Comparison of ENCODE assay signal across 8 cellular contexts in the genomic region with DNA sequence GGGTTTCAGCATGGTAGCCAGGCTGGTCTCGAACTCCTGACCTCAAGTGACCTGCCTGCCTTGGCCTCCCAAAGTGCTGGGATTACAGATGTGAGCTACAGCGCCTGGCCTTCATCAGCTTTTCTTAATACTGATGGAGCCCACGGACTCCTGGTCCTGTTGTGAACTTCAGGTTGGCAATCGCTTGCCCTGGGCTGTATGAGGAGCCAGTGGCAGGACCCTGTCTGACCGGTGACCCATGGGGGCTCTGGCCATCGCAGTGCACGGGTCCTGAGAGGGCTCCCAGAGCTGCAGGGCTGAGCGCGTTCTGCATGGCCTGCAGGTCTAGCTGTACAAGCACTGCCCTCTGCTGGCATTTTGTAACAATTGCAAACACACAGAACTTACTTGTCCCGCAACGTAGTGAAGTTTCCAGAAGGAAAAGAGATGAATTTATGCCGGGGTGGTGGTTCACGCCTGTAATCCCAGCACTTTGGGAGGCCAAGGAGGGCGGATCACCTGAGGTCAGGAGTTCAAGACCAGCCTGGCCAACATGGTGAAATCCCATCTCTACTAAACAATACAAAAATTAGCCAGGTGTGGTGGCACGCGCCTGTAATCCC. TPM values are rescaled to one million over a fixed set of nuclear protein-coding genes. Genes with fewer than 3 reads are reported as not detected.
DNase-seq lines count a peak whose midpoint lies in the region; ATAC-seq, FAIRE-seq and TF ChIP-seq lines count a peak whose summit lies in the region.
"Not testable (repeated sequence)": the region's sequence is repeated elsewhere in the genome, so short reads cannot be mapped to it uniquely, and the experiment has no call there.

No MANE protein-coding gene starts in this region.

- not testable (repeated sequence) for H3K27me3 ChIP-seq in gastrocnemius medialis

- not testable (repeated sequence) for H3K27ac ChIP-seq in C4-2B; caudate nucleus (ENCODE audit: low read depth, low read length); gastrocnemius medialis

- H3K4me1 ChIP-seq in gastrocnemius medialis, result not testable (repeated sequence)

- not testable (repeated sequence) for TF ChIP-seq POLR2A in gastrocnemius medialis (IDR thresholded peaks at IDR 0.05)

- TF ChIP-seq CTCF in C4-2B (conservative IDR thresholded peaks at IDR 0.05), result peak; percentile 82
- TF ChIP-seq CTCF in WI38 (IDR thresholded peaks at IDR 0.05; ENCODE audit: low read depth, low read length), result peak; percentile 59
- TF ChIP-seq CTCF in gastrocnemius medialis (IDR thresholded peaks at IDR 0.05 in 4 of 5, conservative IDR thresholded peaks at IDR 0.05 in 1 of 5), result peak; percentile 59 to 85 (median 80)

- peak; percentile 84 for DNase-seq in GM19239 (ENCODE audit: insufficient read length, low spot score)
- peak; percentile 72 for DNase-seq in NCI-H345 (lab: John Stamatoyannopoulos, UW)
- peak in 50 of 61 donors; percentile 19 to 85 (median 50) for DNase-seq in caudate nucleus (lab: John Stamatoyannopoulos, UW)
- peak; percentile 82 for DNase-seq in iPS-NIHi11 (ENCODE audit: low spot score)
- DNase-seq in gastrocnemius medialis, result peak; percentile 46 to 48

- H3K9me3 ChIP-seq in gastrocnemius medialis, result not testable (repeated sequence)

- FAIRE-seq in GM19239 (lab: Jason Lieb, UNC), result peak; percentile 96

- intact Hi-C loops in gastrocnemius medialis (cut with DNase I; ENCODE audit: low total_unique reads), result loop anchor here (1.0 kb wide), 2 partner anchors 87 to 125 kb away; no protein-coding TSS in a partner anchor

- ATAC-seq in HG03432 (IDR thresholded peaks at IDR 0.05; ENCODE audit: unreplicated experiment) (peak; percentile 86), gastrocnemius medialis (peak; percentile 66 to 84)

- in situ Hi-C loops in gastrocnemius medialis (cut with MboI; ENCODE audit: low sequenced_read_pairs in 4 of 4), result loop anchor here (5.0 to 10.0 kb wide), 3 partner anchors 123 to 128 kb away; no protein-coding TSS in a partner anchor

- not testable (repeated sequence) for H3K36me3 ChIP-seq in gastrocnemius medialis

- not testable (repeated sequence) for H3K4me3 ChIP-seq in WI38 (ENCODE audit: low read depth, low read length); gastrocnemius medialis

RNA-seq across cellular contexts. Expression of a gene that starts 18.0 kb away (rescaled TPM):
- 100 to 1,000 TPM in 1 of 4 donors, 10 to 100 TPM in 3; 75.0 to 127 (median 97.4) TPM for total RNA-seq in gastrocnemius medialis

RNA-seq across cellular contexts. Expression of a gene that starts 58.4 kb away (rescaled TPM):
- total RNA-seq in gastrocnemius medialis, result 10 to 100 TPM; 14.1 to 29.0 (median 16.8) TPM
